25 cellular contexts compared by ENCODE assay signal in the genomic region with DNA sequence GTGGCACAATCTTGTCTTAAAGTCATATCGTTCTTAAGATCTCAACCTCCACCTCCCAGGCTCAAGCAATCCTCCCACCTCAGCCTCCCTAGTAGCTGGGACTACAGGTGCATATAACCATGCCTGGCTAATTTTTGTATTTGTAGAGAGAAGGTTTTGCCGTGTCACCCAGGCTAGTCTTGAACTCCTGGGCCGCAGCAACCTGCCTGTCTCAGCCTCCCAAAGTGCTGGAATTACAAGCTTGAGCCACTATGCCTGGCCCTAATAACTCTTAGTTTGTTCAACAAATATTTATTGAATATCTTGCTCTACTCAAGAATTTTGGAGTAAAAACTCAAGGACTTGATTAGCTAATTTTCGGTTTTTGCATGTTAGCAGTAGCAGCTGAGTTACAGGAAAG.
"Had no signal": no experiment of that assay in that cellular context is flagged by ENCODE, and none has a peak within 500 bp of the region (broad histone marks: within the 10 kb centered on the region; RNA-seq: fewer than 3 reads in every experiment).

No MANE protein-coding gene starts in this region.

- H3K36me3 ChIP-seq: ovary had no signal

- H3K27me3 ChIP-seq: colonic mucosa, ovary, suprapubic skin had no signal

- DNase-seq: activated CD4-positive, alpha-beta memory T cell treated with anti-CD3 and anti-CD28 coated beads for 36 hours; activated CD8-positive, alpha-beta memory T cell treated with anti-CD3 and anti-CD28 coated beads, Interleukin-2, amount 10 ng/mL, durations not matched to agents 7 days and 5 days; activated effector memory CD4-positive, alpha-beta T cell treated with Interleukin-2 at 50 U/mL for 16 hours; activated naive CD4-positive, alpha-beta T cell treated with anti-CD3 and anti-CD28 coated beads, Interleukin-2, amount 10 ng/mL, durations not matched to agents 7 days and 5 days; activated naive CD8-positive, alpha-beta T cell treated with anti-CD3 and anti-CD28 coated beads, Interleukin-2, amount 50 U/mL, for 24 hours; activated T-cell treated with anti-CD3 and anti-CD28 coated beads, Interleukin-2, amount 50 U/mL, for 1 hour; anterior cingulate cortex; caudate nucleus; colonic mucosa; erythroblast; foreskin melanocyte; hypothalamus; mammary epithelial cell; ovary; psoas muscle; right cardiac atrium; T-helper 2 cell; trophoblast cell; WERI-Rb-1 had no signal

- ATAC-seq: activated CD8-positive, alpha-beta memory T cell treated with anti-CD3 and anti-CD28 coated beads, Interleukin-2, amount 10 ng/mL, durations not matched to agents 7 days and 5 days; activated naive CD8-positive, alpha-beta T cell treated with anti-CD3 and anti-CD28 coated beads, Interleukin-2, amount 50 U/mL, for 24 hours; right cardiac atrium had no signal

- H3K9me3 Mint-ChIP-seq: activated CD4-positive, alpha-beta memory T cell treated with anti-CD3 and anti-CD28 coated beads for 36 hours; activated naive CD4-positive, alpha-beta T cell treated with anti-CD3 and anti-CD28 coated beads, Interleukin-2, amount 10 ng/mL, durations not matched to agents 7 days and 5 days; activated naive CD8-positive, alpha-beta T cell treated with anti-CD3 and anti-CD28 coated beads, Interleukin-2, amount 50 U/mL, for 24 hours; brain; neural crest cell; stimulated activated naive CD8-positive, alpha-beta T cell treated with anti-CD3 and anti-CD28 coated beads, Interleukin-15, Interleukin-2, amounts not matched to agents 100 ng/mL and 50 ng/mL, for 24 hours had no signal

- FAIRE-seq: endometrium, keratinocyte had no signal

- H3K4me3 Mint-ChIP-seq: activated CD4-positive, alpha-beta memory T cell treated with anti-CD3 and anti-CD28 coated beads for 36 hours; activated CD8-positive, alpha-beta memory T cell treated with anti-CD3 and anti-CD28 coated beads, Interleukin-2, amount 10 ng/mL, durations not matched to agents 7 days and 5 days; activated naive CD4-positive, alpha-beta T cell treated with anti-CD3 and anti-CD28 coated beads, Interleukin-2, amount 10 ng/mL, durations not matched to agents 7 days and 5 days; activated naive CD8-positive, alpha-beta T cell treated with anti-CD3 and anti-CD28 coated beads, Interleukin-2, amount 50 U/mL, for 24 hours; brain; neural crest cell; stimulated activated naive CD8-positive, alpha-beta T cell treated with anti-CD3 and anti-CD28 coated beads, Interleukin-15, Interleukin-2, amounts not matched to agents 100 ng/mL and 50 ng/mL, for 24 hours had no signal

- H3K4me1 ChIP-seq: colonic mucosa had no signal

- H3K27me3 Mint-ChIP-seq: activated CD4-positive, alpha-beta memory T cell treated with anti-CD3 and anti-CD28 coated beads for 36 hours; activated CD8-positive, alpha-beta memory T cell treated with anti-CD3 and anti-CD28 coated beads, Interleukin-2, amount 10 ng/mL, durations not matched to agents 7 days and 5 days; activated naive CD4-positive, alpha-beta T cell treated with anti-CD3 and anti-CD28 coated beads, Interleukin-2, amount 10 ng/mL, durations not matched to agents 7 days and 5 days; activated naive CD8-positive, alpha-beta T cell treated with anti-CD3 and anti-CD28 coated beads, Interleukin-2, amount 50 U/mL, for 24 hours; brain; stimulated activated naive CD8-positive, alpha-beta T cell treated with anti-CD3 and anti-CD28 coated beads, Interleukin-15, Interleukin-2, amounts not matched to agents 100 ng/mL and 50 ng/mL, for 24 hours had no signal

- H3K27ac ChIP-seq: colonic mucosa, ovary, psoas muscle, suprapubic skin, WERI-Rb-1 had no signal

- H3K4me3 ChIP-seq: colonic mucosa, ovary, psoas muscle, suprapubic skin had no signal

- H3K27ac Mint-ChIP-seq: activated CD4-positive, alpha-beta memory T cell treated with anti-CD3 and anti-CD28 coated beads for 36 hours; activated CD8-positive, alpha-beta memory T cell treated with anti-CD3 and anti-CD28 coated beads, Interleukin-2, amount 10 ng/mL, durations not matched to agents 7 days and 5 days; activated naive CD4-positive, alpha-beta T cell treated with anti-CD3 and anti-CD28 coated beads, Interleukin-2, amount 10 ng/mL, durations not matched to agents 7 days and 5 days; activated naive CD8-positive, alpha-beta T cell treated with anti-CD3 and anti-CD28 coated beads, Interleukin-2, amount 50 U/mL, for 24 hours; stimulated activated naive CD8-positive, alpha-beta T cell treated with anti-CD3 and anti-CD28 coated beads, Interleukin-15, Interleukin-2, amounts not matched to agents 100 ng/mL and 50 ng/mL, for 24 hours had no signal

- H3K9me3 ChIP-seq: colonic mucosa, ovary, psoas muscle, suprapubic skin had no signal
